14 cellular contexts compared by ENCODE assay signal in the genomic region with DNA sequence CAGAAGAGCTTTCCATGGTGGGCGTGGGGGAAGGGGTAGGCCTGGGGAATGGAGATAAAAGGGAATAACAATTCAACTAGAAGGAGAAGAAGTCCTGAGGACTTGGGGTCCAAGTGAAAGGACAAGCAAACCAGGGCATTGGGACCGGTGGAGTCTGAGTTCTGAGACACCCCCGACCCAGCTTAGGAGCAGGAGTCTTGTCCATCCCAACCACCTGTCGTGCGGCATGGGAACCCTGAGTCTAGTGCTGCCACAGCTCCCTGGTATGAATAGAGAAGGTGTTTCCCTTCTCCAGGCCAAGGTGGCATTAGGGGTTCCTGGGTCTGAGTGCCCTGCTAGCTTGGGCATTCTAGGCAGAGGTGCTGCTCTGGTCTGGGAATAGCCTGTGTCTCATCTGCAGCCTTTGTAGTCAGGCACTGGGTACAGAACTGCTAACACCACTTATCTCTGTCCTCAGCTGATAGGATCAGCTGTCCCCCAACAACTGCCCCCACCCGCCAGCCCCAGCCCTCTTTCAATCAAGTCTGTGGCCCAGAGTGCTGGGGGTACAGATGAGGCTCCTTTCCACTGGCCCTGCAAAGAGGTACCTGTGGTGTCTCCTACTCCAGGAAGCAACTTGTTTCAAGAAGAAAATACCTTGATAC. TPM values are rescaled to one million over a fixed set of nuclear protein-coding genes. Genes with fewer than 3 reads are reported as not detected.
DNase-seq lines count a peak whose midpoint lies in the region; ATAC-seq lines count a peak whose summit lies in the region.
"Had no signal": no experiment of that assay in that cellular context is flagged by ENCODE, and none has a peak within 500 bp of the region (broad histone marks: within the 10 kb centered on the region; RNA-seq: fewer than 3 reads in every experiment).

No MANE protein-coding gene starts in this region.

- POLR2A ChIA-PET in T-cell (lab: Charles Lee), result interaction anchor here (1.1 kb wide), 2 partner anchors 10 to 13 kb away, joined by 3 read pairs; a partner anchor contains a TSS

- H3K36me3 Mint-ChIP-seq in activated naive CD4-positive, alpha-beta T cell treated with anti-CD3 and anti-CD28 coated beads, Interleukin-2, amount 50 U/mL, for 24 hours, result peaks cover 9% of the 10 kb centered on the region
- H3K36me3 Mint-ChIP-seq in T-cell, result peaks cover 51% of the 10 kb centered on the region
- peaks cover 42 to 71% of the 10 kb centered on the region in 2 donors for H3K36me3 Mint-ChIP-seq in stimulated activated naive B cell treated with anti-CD40 and anti-IgM and Interleukin-4, amounts not matched to agents 10 μg/mL and 1 μg/mL and 100 μg/mL, for 72 hours

- H3K9me3 Mint-ChIP-seq in activated naive CD4-positive, alpha-beta T cell treated with anti-CD3 and anti-CD28 coated beads, Interleukin-2, amount 50 U/mL, for 24 hours, result no peaks in the 10 kb centered on the region
- no peaks in the 10 kb centered on the region for H3K9me3 Mint-ChIP-seq in T-cell
- no peaks in the 10 kb centered on the region for H3K9me3 Mint-ChIP-seq in stimulated activated naive B cell treated with anti-CD40 and anti-IgM and Interleukin-4, amounts not matched to agents 10 μg/mL and 1 μg/mL and 100 μg/mL, for 72 hours
- H3K9me3 Mint-ChIP-seq: HFFc6 had no signal

- CTCF ChIA-PET in T-cell (lab: Charles Lee), result no interaction called here

- peaks cover 32% of the 10 kb centered on the region for H3K4me1 Mint-ChIP-seq in activated naive CD4-positive, alpha-beta T cell treated with anti-CD3 and anti-CD28 coated beads, Interleukin-2, amount 50 U/mL, for 24 hours
- peaks cover 17 to 39% (median 26%) of the 10 kb centered on the region in 3 donors for H3K4me1 Mint-ChIP-seq in T-cell
- peaks cover 32 to 55% of the 10 kb centered on the region in 2 donors for H3K4me1 Mint-ChIP-seq in stimulated activated naive B cell treated with anti-CD40 and anti-IgM and Interleukin-4, amounts not matched to agents 10 μg/mL and 1 μg/mL and 100 μg/mL, for 72 hours

- H3K4me3 Mint-ChIP-seq in activated naive CD4-positive, alpha-beta T cell treated with anti-CD3 and anti-CD28 coated beads, Interleukin-2, amount 50 U/mL, for 24 hours, result no peak overlapping the region
- H3K4me3 Mint-ChIP-seq in T-cell, result no peak overlapping the region
- H3K4me3 Mint-ChIP-seq in stimulated activated naive B cell treated with anti-CD40 and anti-IgM and Interleukin-4, amounts not matched to agents 10 μg/mL and 1 μg/mL and 100 μg/mL, for 72 hours, result no peak overlapping the region
- H3K4me3 Mint-ChIP-seq: B cell, HFFc6 had no signal

- no peak for DNase-seq in activated naive CD4-positive, alpha-beta T cell treated with Interleukin-2 at 50 U/mL for 16 hours
- DNase-seq in T-cell (no peak), islet precursor cell (peak; percentile 49), NK-92 (lab: John Stamatoyannopoulos, UW; ENCODE audit: unreplicated experiment) (no peak), SIG-M5 (lab: John Stamatoyannopoulos, UW) (no peak)
- no peak for DNase-seq in stimulated activated naive B cell treated with anti-CD40 and anti-IgM and Interleukin-4, amounts not matched to agents 10 μg/mL and 1 μg/mL and 100 μg/mL, for 72 hours
- DNase-seq: HFFc6; NCI-H1417; NCI-H510A; stimulated activated naive CD4-positive, alpha-beta T cell treated with Interleukin-2 at 50 U/mL for 16 hours had no signal

- H3K27me3 Mint-ChIP-seq in activated naive CD4-positive, alpha-beta T cell treated with anti-CD3 and anti-CD28 coated beads, Interleukin-2, amount 50 U/mL, for 24 hours, result no peaks in the 10 kb centered on the region
- no peaks in the 10 kb centered on the region for H3K27me3 Mint-ChIP-seq in T-cell
- H3K27me3 Mint-ChIP-seq in stimulated activated naive B cell treated with anti-CD40 and anti-IgM and Interleukin-4, amounts not matched to agents 10 μg/mL and 1 μg/mL and 100 μg/mL, for 72 hours, result no peaks in the 10 kb centered on the region
- H3K27me3 Mint-ChIP-seq: B cell had no signal

- ATAC-seq in T-cell (replicated peaks in 1 of 4) (no peak), HG03469 (IDR thresholded peaks at IDR 0.05; ENCODE audit: unreplicated experiment) (no peak)
- ATAC-seq in stimulated activated naive B cell treated with anti-CD40 and anti-IgM and Interleukin-4, amounts not matched to agents 10 μg/mL and 1 μg/mL and 100 μg/mL, for 72 hours (replicated peaks), result no peak

- H3K27ac Mint-ChIP-seq in activated naive CD4-positive, alpha-beta T cell treated with anti-CD3 and anti-CD28 coated beads, Interleukin-2, amount 50 U/mL, for 24 hours, result peak overlapping the region; percentile 51
- peak overlapping the region; percentile 71 to 73 for H3K27ac Mint-ChIP-seq in T-cell
- H3K27ac Mint-ChIP-seq in stimulated activated naive B cell treated with anti-CD40 and anti-IgM and Interleukin-4, amounts not matched to agents 10 μg/mL and 1 μg/mL and 100 μg/mL, for 72 hours, result peak overlapping the region; percentile 87
- H3K27ac Mint-ChIP-seq: B cell had no signal

RNA-seq across cellular contexts. Expression of a gene that starts 9.9 kb away (rescaled TPM):
- 10 to 100 TPM; 78.8 to 89.2 (median 85.1) TPM for total RNA-seq in T-cell

RNA-seq across cellular contexts. Expression of a gene that starts 18.3 kb away (rescaled TPM):
- 100 to 1,000 TPM; 135 to 208 (median 193) TPM for total RNA-seq in T-cell

RNA-seq across cellular contexts. Expression of a gene that starts 27.1 kb away (rescaled TPM):
- not detected for total RNA-seq in T-cell
- total RNA-seq: B cell, bronchial epithelial cell, HFFc6 had no signal
